ENCODE assay signal across 9 cellular contexts in genomic region chr15:65077981-65078352, GRCh38. TPM values are rescaled to one million over a fixed set of nuclear protein-coding genes. Genes with fewer than 3 reads are reported as not detected.
DNase-seq lines count a peak whose midpoint lies in the region; ATAC-seq, FAIRE-seq and TF ChIP-seq lines count a peak whose summit lies in the region.
"Had no signal": no experiment of that assay in that cellular context is flagged by ENCODE, and none has a peak within 500 bp of the region (broad histone marks: within the 10 kb centered on the region; RNA-seq: fewer than 3 reads in every experiment).

No MANE protein-coding gene starts in this region.

- POLR2A ChIA-PET in CD4-positive, alpha-beta memory T cell (lab: Charles Lee; ENCODE audit: partially characterized antibody) = no interaction called here
- POLR2A ChIA-PET in GM12878 (lab: Charles Lee) = interaction anchor here (1.0 kb wide), 1 partner anchor 11 kb away, joined by 3 read pairs; no protein-coding TSS in a partner anchor
- POLR2A ChIA-PET in Caco-2 (lab: Charles Lee) = no interaction called here

- no peak overlapping the region for H3K4me2 ChIP-seq in GM12878 (ENCODE audit: control insufficient read depth, insufficient read depth)

- peaks cover 23 to 37% of the 10 kb centered on the region in 2 donors for H3K27me3 Mint-ChIP-seq in CD4-positive, alpha-beta memory T cell
- no peaks in the 10 kb centered on the region for H3K27me3 Mint-ChIP-seq in Caco-2 (ENCODE audit: insufficient read depth, unreplicated experiment)

- no peak overlapping the region for H3K4me3 ChIP-seq in CD4-positive, alpha-beta memory T cell (ENCODE audit: low read length in 2 of 2)
- H3K4me3 ChIP-seq in GM12878 (no peak overlapping the region), Caco-2 (ENCODE audit: low read depth, low read length) (no peak overlapping the region)

- no peak overlapping the region for H2AFZ ChIP-seq in GM12878 (ENCODE audit: control insufficient read depth, low read depth, low read length)

- H3K79me2 ChIP-seq in GM12878 (ENCODE audit: control insufficient read depth, insufficient read depth, low read length) = no peaks in the 10 kb centered on the region

- no peaks in the 10 kb centered on the region for H3K9me3 ChIP-seq in CD4-positive, alpha-beta memory T cell (ENCODE audit: control insufficient read depth in 1 of 2, low read length in 2 of 2)
- H3K9me3 ChIP-seq in GM12878 (replicated peaks; ENCODE audit: control insufficient read depth, insufficient read depth, low read length) (no peaks in the 10 kb centered on the region), Caco-2 (peaks cover 4% of the 10 kb centered on the region; the same call in 1 of the 2 replicates)

- CTCF ChIA-PET in CD4-positive, alpha-beta memory T cell (lab: Charles Lee; ENCODE audit: partially characterized antibody) = interaction anchor here (0.6 to 4.0 kb wide), 6 partner anchors 9 to 781 kb away, joined by 3 to 24 read pairs (median 3); no protein-coding TSS in a partner anchor
- CTCF ChIA-PET in GM12878 (lab: Yijun Ruan, JAX) (interaction anchor here (1.1 to 2.6 kb wide), 4 partner anchors 16 to 44 kb away, joined by 3 to 17 read pairs (median 6); no protein-coding TSS in a partner anchor), Caco-2 (lab: Charles Lee) (interaction anchor here (1.6 kb wide), 1 partner anchor 12 kb away, joined by 5 read pairs; no protein-coding TSS in a partner anchor)

- no peak for TF ChIP-seq EP300 in GM12878 (IDR thresholded peaks at IDR 0.05; ENCODE audit: borderline replicate concordance in 1 of 2, control insufficient read depth in 1 of 2, low read depth in 2 of 2, low read length in 2 of 2)

- H3K36me3 ChIP-seq in CD4-positive, alpha-beta memory T cell (ENCODE audit: insufficient read depth, low read length) = no peaks in the 10 kb centered on the region
- H3K36me3 ChIP-seq in GM12878 (ENCODE audit: control insufficient read depth in 2 of 2, insufficient read depth in 2 of 2, low read length in 1 of 2) (no peaks in the 10 kb centered on the region), Caco-2 (ENCODE audit: control insufficient read depth, insufficient read depth, low read length) (no peaks in the 10 kb centered on the region)

- H3K9ac ChIP-seq in GM12878 (ENCODE audit: control insufficient read depth, insufficient read depth, low read length) = no peak overlapping the region

- H3K27ac ChIP-seq in CD4-positive, alpha-beta memory T cell (ENCODE audit: low read depth, low read length) = no peak overlapping the region
- H3K27ac ChIP-seq in GM12878 (ENCODE audit: control insufficient read depth, insufficient read depth) = no peak overlapping the region

- no peak for FAIRE-seq in GM12878 (lab: Jason Lieb, UNC)
- FAIRE-seq: colon had no signal

- H3K27me3 ChIP-seq in CD4-positive, alpha-beta memory T cell (ENCODE audit: insufficient read depth, low read length) = no peaks in the 10 kb centered on the region
- no peaks in the 10 kb centered on the region for H3K27me3 ChIP-seq in GM12878 (replicated peaks in 1 of 2; ENCODE audit: control insufficient read depth in 2 of 2, insufficient read depth in 2 of 2, low read length in 1 of 2)
- H3K27me3 ChIP-seq in Caco-2 (replicated peaks; ENCODE audit: control insufficient read depth, insufficient read depth, low read length) = no peaks in the 10 kb centered on the region

- RAD21 ChIA-PET in GM12878 (lab: Charles Lee; ENCODE audit: unreplicated experiment) = interaction anchor here (1.4 to 1.6 kb wide), 2 partner anchors 23 to 44 kb away, joined by 5 to 8 read pairs; no protein-coding TSS in a partner anchor

- H3K4me3 Mint-ChIP-seq in CD4-positive, alpha-beta memory T cell = peak overlapping the region in 3 of 8 donors; percentile 36 to 66 (median 53)
- H3K4me3 Mint-ChIP-seq in Caco-2 (ENCODE audit: unreplicated experiment) = no peak overlapping the region

- H4K20me1 ChIP-seq in GM12878 (ENCODE audit: control insufficient read depth, insufficient read depth) = peaks cover 3% of the 10 kb centered on the region; the same call in 1 of the 2 replicates

- 42% methylated on average over 12 of the region's 24 CpGs for WGBS in GM12878 (ENCODE audit: insufficient coverage, insufficient replicate concordance, low lambda C conversion rate, missing lambda C conversion rate)

- peak; percentile 63 for ATAC-seq in GM12878
- peak; percentile 86 for ATAC-seq in left colon

- TF ChIP-seq POLR2A in GM12878 (IDR thresholded peaks at IDR 0.05; ENCODE audit: low read depth, low read length) = no peak

- no peaks in the 10 kb centered on the region for H3K36me3 Mint-ChIP-seq in CD4-positive, alpha-beta memory T cell
- H3K36me3 Mint-ChIP-seq in Caco-2 (ENCODE audit: insufficient read depth, unreplicated experiment) = no peaks in the 10 kb centered on the region

- TF ChIP-seq RAD21 in GM12878 (IDR thresholded peaks at IDR 0.05; ENCODE audit: insufficient read depth, low read depth, low read length) = no peak

- DNase-seq in CD4-positive, alpha-beta memory T cell = peak in 4 of 5 donors; percentile 24 to 45 (median 38)
- DNase-seq in T follicular helper cell (ENCODE audit: low read depth) = peak; percentile 18
- DNase-seq in GM12878 (ENCODE audit: low read depth, low spot score) = no peak
- DNase-seq in left colon = peak; percentile 83 to 88
- DNase-seq in stimulated activated CD8-positive, alpha-beta memory T cell treated with anti-CD3 and anti-CD28 coated beads, Interleukin-12 subunit alpha, Interleukin-12 subunit beta, amount 100 ng/mL, for 1 hour (ENCODE audit: low read depth) = peak; percentile 14
- no peak for DNase-seq in Caco-2
- DNase-seq in GF-D8 (lab: John Stamatoyannopoulos, UW) = no peak
- DNase-seq in DMS79 (lab: John Stamatoyannopoulos, UW) = no peak

- SMC1A ChIA-PET in GM12878 (lab: Charles Lee; ENCODE audit: uncharacterized antibody, unreplicated experiment) = no interaction called here

- intact Hi-C loops in CD4-positive, alpha-beta memory T cell (cut with micrococcal nuclease) = loop anchor here (1.0 kb wide), 2 partner anchors 45 to 347 kb away; no protein-coding TSS in a partner anchor
- intact Hi-C loops in GM12878 (cut with micrococcal nuclease; ENCODE audit: unreplicated experiment) (loop anchor here (1.0 to 2.0 kb wide), 2 partner anchors 23 to 45 kb away; no protein-coding TSS in a partner anchor), left colon (cut with DNase I, micrococcal nuclease) (no loop called here), Caco-2 (cut with micrococcal nuclease; ENCODE audit: unreplicated experiment) (no loop called here)

- no peaks in the 10 kb centered on the region for H3K9me3 Mint-ChIP-seq in CD4-positive, alpha-beta memory T cell
- no peaks in the 10 kb centered on the region for H3K9me3 Mint-ChIP-seq in Caco-2 (ENCODE audit: unreplicated experiment)

- TF ChIP-seq CTCF in GM12878 (IDR thresholded peaks at IDR 0.05 in 2 of 3, conservative IDR thresholded peaks at IDR 0.05 in 1 of 3; ENCODE audit: control insufficient read depth in 2 of 3, extremely low read depth in 1 of 3, insufficient read depth in 1 of 3, low read depth in 3 of 3, low read length in 3 of 3) (peak; percentile 3 to 45 (median 43); a peak in 3 of 6 replicates), Caco-2 (IDR thresholded peaks at IDR 0.05; ENCODE audit: insufficient read depth in 1 of 2, low read depth in 1 of 2, low read length in 1 of 2, severe bottlenecking in 1 of 2, unreplicated experiment in 1 of 2) (no peak)

- BruUV-seq in GM12878 (replicated peaks; lab: Mats Ljungman, UMichigan) (no TSS peak), Caco-2 (replicated peaks; lab: Mats Ljungman, UMichigan) (no TSS peak)

- H3K4me1 Mint-ChIP-seq in CD4-positive, alpha-beta memory T cell = peaks cover 13 to 21% (median 16%) of the 10 kb centered on the region in 4 donors
- H3K4me1 Mint-ChIP-seq in Caco-2 (ENCODE audit: low read depth, unreplicated experiment) = peaks cover 14% of the 10 kb centered on the region

- peaks cover 10% of the 10 kb centered on the region for H3K4me1 ChIP-seq in CD4-positive, alpha-beta memory T cell (ENCODE audit: insufficient read depth, low read length)
- no peaks in the 10 kb centered on the region for H3K4me1 ChIP-seq in GM12878 (ENCODE audit: control insufficient read depth, insufficient read depth, low read length)
- H3K4me1 ChIP-seq in Caco-2 = peaks cover 6% of the 10 kb centered on the region

- in situ Hi-C loops in GM12878 (cut with MboI) = no loop called here

- H3K27ac Mint-ChIP-seq in CD4-positive, alpha-beta memory T cell = peak overlapping the region in 2 of 7 donors; percentile 23 to 48
- no peak overlapping the region for H3K27ac Mint-ChIP-seq in Caco-2 (ENCODE audit: unreplicated experiment)

RNA-seq across cellular contexts. Expression of gene KBTBD13, which starts 1.4 kb away (rescaled TPM):
- total RNA-seq in CD4-positive, alpha-beta memory T cell = not detected
- not detected for polyA plus RNA-seq in CD4-positive, alpha-beta memory T cell
- not detected in 2 replicates for total RNA-seq in GM12878 (2013; cell fraction: nucleolus; rRNA removed)
- total RNA-seq in GM12878 (2014; rRNA removed) (0.06 TPM in 1 of 2 replicates, not detected in the other), GM12878 (2014; rRNA removed; fragmentation: Illumina TruSeq; extraction: Trizol) (not detected in 2 replicates), GM12878 (2021) (not detected in 2 replicates), left colon (under 1 TPM in 1 of 2 donors, not detected in 1; 0.08 TPM), Caco-2 (2022) (not detected in 2 replicates)
- polyA plus RNA-seq in GM12878 (2011; ENCODE audit: low read depth) = 0.07 TPM
- polyA plus RNA-seq in GM12878 (2011; rRNA removed) (not detected in 2 replicates), GM12878 (2014; fragmentation: Illumina TruSeq; extraction: Trizol) (not detected in 2 replicates), GM12878 (2014; fragmentation: Nextera tagmentation; extraction: Ambion mirVana) (not detected), GM12878 (2014; rRNA removed) (0.04 TPM in 1 of 2 replicates, not detected in the other), GM12878 (2016; fragmentation: Nextera tagmentation; extraction: Ambion mirVana) (not detected)
- not detected in 2 replicates for polyA plus RNA-seq in GM12878 (2011; cell fraction: cytosol; rRNA removed)
- not detected in 2 replicates for polyA plus RNA-seq in GM12878 (2011; cell fraction: nucleus; rRNA removed)
- 0.09 and 0.13 TPM in 2 replicates for polyA plus RNA-seq in GM12878 (2012)
- not detected in 2 replicates for polyA minus RNA-seq in GM12878 (2011; rRNA and poly(A)+ RNA removed)
- not detected in 2 replicates for polyA minus RNA-seq in GM12878 (2011; cell fraction: cytosol; rRNA and poly(A)+ RNA removed)
- not detected in 2 replicates for polyA minus RNA-seq in GM12878 (2011; cell fraction: nucleus; rRNA and poly(A)+ RNA removed)

RNA-seq across cellular contexts. Expression of gene RASL12, which starts 10.2 kb away (rescaled TPM):
- not detected for total RNA-seq in CD4-positive, alpha-beta memory T cell
- not detected for polyA plus RNA-seq in CD4-positive, alpha-beta memory T cell
- total RNA-seq in GM12878 (2013; cell fraction: nucleolus; rRNA removed) = not detected in 2 replicates
- total RNA-seq in GM12878 (2014; rRNA removed) = 0.06 TPM in 1 of 2 replicates, not detected in the other
- not detected in 2 replicates for total RNA-seq in GM12878 (2014; rRNA removed; fragmentation: Illumina TruSeq; extraction: Trizol)
- 0.10 TPM in 1 of 2 replicates, not detected in the other for total RNA-seq in GM12878 (2021)
- polyA plus RNA-seq in GM12878 (2011; ENCODE audit: low read depth) = 0.12 TPM
- not detected in 2 replicates for polyA plus RNA-seq in GM12878 (2011; rRNA removed)
- not detected in 2 replicates for polyA plus RNA-seq in GM12878 (2011; cell fraction: cytosol; rRNA removed)
- polyA plus RNA-seq in GM12878 (2011; cell fraction: nucleus; rRNA removed) = not detected in 2 replicates
- 0.05 and 0.24 TPM in 2 replicates for polyA plus RNA-seq in GM12878 (2012)
- polyA plus RNA-seq in GM12878 (2014; fragmentation: Illumina TruSeq; extraction: Trizol) = 0.06 TPM in 1 of 2 replicates, not detected in the other
- polyA plus RNA-seq in GM12878 (2014; fragmentation: Nextera tagmentation; extraction: Ambion mirVana) = not detected
- 0.08 TPM in 1 of 2 replicates, not detected in the other for polyA plus RNA-seq in GM12878 (2014; rRNA removed)
- not detected for polyA plus RNA-seq in GM12878 (2016; fragmentation: Nextera tagmentation; extraction: Ambion mirVana)
- not detected in 2 replicates for polyA minus RNA-seq in GM12878 (2011; rRNA and poly(A)+ RNA removed)
- polyA minus RNA-seq in GM12878 (2011; cell fraction: cytosol; rRNA and poly(A)+ RNA removed) = not detected in 2 replicates
- not detected in 2 replicates for polyA minus RNA-seq in GM12878 (2011; cell fraction: nucleus; rRNA and poly(A)+ RNA removed)
- total RNA-seq in left colon = 1 to 10 TPM; 2.0 to 9.2 TPM
- total RNA-seq in Caco-2 (2022) = 6.0 and 6.4 TPM in 2 replicates

RNA-seq across cellular contexts. Expression of gene SLC51B, which starts 32.8 kb away (rescaled TPM):
- not detected for total RNA-seq in CD4-positive, alpha-beta memory T cell
- polyA plus RNA-seq in CD4-positive, alpha-beta memory T cell = not detected
- not detected in 2 replicates for total RNA-seq in GM12878 (2013; cell fraction: nucleolus; rRNA removed)
- total RNA-seq in GM12878 (2014; rRNA removed) (0.17 TPM in 1 of 2 replicates, not detected in the other), GM12878 (2014; rRNA removed; fragmentation: Illumina TruSeq; extraction: Trizol) (not detected in 2 replicates), GM12878 (2021) (not detected in 2 replicates), left colon (100 to 1,000 TPM; 104 to 127 TPM), Caco-2 (2022) (15.4 and 17.1 TPM in 2 replicates)
- not detected for polyA plus RNA-seq in GM12878 (2011; ENCODE audit: low read depth)
- polyA plus RNA-seq in GM12878 (2011; rRNA removed) (0.13 TPM in 1 of 2 replicates, not detected in the other), GM12878 (2014; fragmentation: Illumina TruSeq; extraction: Trizol) (not detected in 2 replicates), GM12878 (2014; fragmentation: Nextera tagmentation; extraction: Ambion mirVana) (under 1 TPM; 0.05 to 0.13 TPM), GM12878 (2014; rRNA removed) (not detected in 2 replicates), GM12878 (2016; fragmentation: Nextera tagmentation; extraction: Ambion mirVana) (not detected)
- 0.06 and 0.08 TPM in 2 replicates for polyA plus RNA-seq in GM12878 (2011; cell fraction: cytosol; rRNA removed)
- not detected in 2 replicates for polyA plus RNA-seq in GM12878 (2011; cell fraction: nucleus; rRNA removed)
- polyA plus RNA-seq in GM12878 (2012) = not detected in 2 replicates
- polyA minus RNA-seq in GM12878 (2011; rRNA and poly(A)+ RNA removed) = not detected in 2 replicates
- not detected in 2 replicates for polyA minus RNA-seq in GM12878 (2011; cell fraction: cytosol; rRNA and poly(A)+ RNA removed)
- not detected in 2 replicates for polyA minus RNA-seq in GM12878 (2011; cell fraction: nucleus; rRNA and poly(A)+ RNA removed)

RNA-seq across cellular contexts. Expression of gene UBAP1L, which starts 37.0 kb away (rescaled TPM):
- 10 to 100 TPM; 15.2 to 16.6 TPM for total RNA-seq in CD4-positive, alpha-beta memory T cell
- under 1 TPM in 1 of 2 donors, not detected in 1; 0.86 TPM for polyA plus RNA-seq in CD4-positive, alpha-beta memory T cell
- 21.9 TPM in 2 replicates for total RNA-seq in GM12878 (2013; cell fraction: nucleolus; rRNA removed)
- total RNA-seq in GM12878 (2014; rRNA removed) = 1.6 and 1.8 TPM in 2 replicates
- 1.3 and 1.4 TPM in 2 replicates for total RNA-seq in GM12878 (2014; rRNA removed; fragmentation: Illumina TruSeq; extraction: Trizol)
- total RNA-seq in GM12878 (2021) = 1.9 and 2.4 TPM in 2 replicates
- 0.76 TPM for polyA plus RNA-seq in GM12878 (2011; ENCODE audit: low read depth)
- 0.86 and 1.0 TPM in 2 replicates for polyA plus RNA-seq in GM12878 (2011; rRNA removed)
- 0.43 and 0.77 TPM in 2 replicates for polyA plus RNA-seq in GM12878 (2011; cell fraction: cytosol; rRNA removed)
- polyA plus RNA-seq in GM12878 (2011; cell fraction: nucleus; rRNA removed) = 6.5 and 7.5 TPM in 2 replicates
- 1.2 and 1.4 TPM in 2 replicates for polyA plus RNA-seq in GM12878 (2012)
- 0.97 and 1.2 TPM in 2 replicates for polyA plus RNA-seq in GM12878 (2014; fragmentation: Illumina TruSeq; extraction: Trizol)
- under 1 TPM; 0.03 to 0.09 TPM for polyA plus RNA-seq in GM12878 (2014; fragmentation: Nextera tagmentation; extraction: Ambion mirVana)
- polyA plus RNA-seq in GM12878 (2014; rRNA removed) = 2.6 and 3.5 TPM in 2 replicates
- under 1 TPM; 0.72 to 0.84 TPM for polyA plus RNA-seq in GM12878 (2016; fragmentation: Nextera tagmentation; extraction: Ambion mirVana)
- 2.0 and 2.8 TPM in 2 replicates for polyA minus RNA-seq in GM12878 (2011; rRNA and poly(A)+ RNA removed)
- 0.52 and 1.3 TPM in 2 replicates for polyA minus RNA-seq in GM12878 (2011; cell fraction: cytosol; rRNA and poly(A)+ RNA removed)
- polyA minus RNA-seq in GM12878 (2011; cell fraction: nucleus; rRNA and poly(A)+ RNA removed) = 2.7 and 5.7 TPM in 2 replicates
- 1 to 10 TPM; 2.3 to 3.2 TPM for total RNA-seq in left colon
- total RNA-seq in Caco-2 (2022) = 2.2 and 2.7 TPM in 2 replicates

RNA-seq across cellular contexts. Expression of gene MTFMT, which starts 48.5 kb away (rescaled TPM):
- 10 to 100 TPM; 15.2 to 18.3 TPM for total RNA-seq in CD4-positive, alpha-beta memory T cell
- 10 to 100 TPM; 19.7 to 22.6 TPM for polyA plus RNA-seq in CD4-positive, alpha-beta memory T cell
- total RNA-seq in GM12878 (2013; cell fraction: nucleolus; rRNA removed) = 19.4 and 20.0 TPM in 2 replicates
- total RNA-seq in GM12878 (2014; rRNA removed) = 17.4 and 21.1 TPM in 2 replicates
- total RNA-seq in GM12878 (2014; rRNA removed; fragmentation: Illumina TruSeq; extraction: Trizol) = 16.1 and 16.9 TPM in 2 replicates
- 16.1 and 16.7 TPM in 2 replicates for total RNA-seq in GM12878 (2021)
- 3.5 TPM for polyA plus RNA-seq in GM12878 (2011; ENCODE audit: low read depth)
- 18.1 and 21.2 TPM in 2 replicates for polyA plus RNA-seq in GM12878 (2011; rRNA removed)
- 10.9 and 12.0 TPM in 2 replicates for polyA plus RNA-seq in GM12878 (2011; cell fraction: cytosol; rRNA removed)
- polyA plus RNA-seq in GM12878 (2011; cell fraction: nucleus; rRNA removed) = 6.0 and 8.0 TPM in 2 replicates
- 8.4 and 9.9 TPM in 2 replicates for polyA plus RNA-seq in GM12878 (2012)
- 18.3 and 20.0 TPM in 2 replicates for polyA plus RNA-seq in GM12878 (2014; fragmentation: Illumina TruSeq; extraction: Trizol)
- 1 to 10 TPM; 1.7 to 3.3 TPM for polyA plus RNA-seq in GM12878 (2014; fragmentation: Nextera tagmentation; extraction: Ambion mirVana)
- 14.7 and 17.3 TPM in 2 replicates for polyA plus RNA-seq in GM12878 (2014; rRNA removed)
- polyA plus RNA-seq in GM12878 (2016; fragmentation: Nextera tagmentation; extraction: Ambion mirVana) = 10 to 100 TPM; 25.9 to 29.8 TPM
- polyA minus RNA-seq in GM12878 (2011; rRNA and poly(A)+ RNA removed) = 5.6 and 6.7 TPM in 2 replicates
- 4.9 TPM in 2 replicates for polyA minus RNA-seq in GM12878 (2011; cell fraction: cytosol; rRNA and poly(A)+ RNA removed)
- 2.9 and 8.8 TPM in 2 replicates for polyA minus RNA-seq in GM12878 (2011; cell fraction: nucleus; rRNA and poly(A)+ RNA removed)
- total RNA-seq in left colon = 10 to 100 TPM; 19.8 to 20.7 TPM
- 24.7 and 29.9 TPM in 2 replicates for total RNA-seq in Caco-2 (2022)

Comparison
In these comparisons a context has a peak if more than half of its experiments do, and no peak if none do; other contexts are left out.
1. DNase-seq: peak in CD4-positive, alpha-beta memory T cell (4 of 5), T follicular helper cell (single experiment), left colon (2 of 2) and stimulated activated CD8-positive, alpha-beta memory T cell treated with anti-CD3 and anti-CD28 coated beads, Interleukin-12 subunit alpha, Interleukin-12 subunit beta, amount 100 ng/mL, for 1 hour (single experiment); none in GM12878 (single experiment), Caco-2 (0 of 2), GF-D8 (single experiment) and DMS79 (single experiment).
2. CTCF ChIP-seq: peak in GM12878 (3 of 3); none in Caco-2 (0 of 2).
3. RNA of gene SLC51B, which starts 32.8 kb away (total RNA-seq): 104 to 127 TPM in left colon and 15.4 to 17.1 TPM in Caco-2; not detected in CD4-positive, alpha-beta memory T cell and 0.17 TPM in GM12878; every median in the first group is over 10 times any median in the second.
4. intact Hi-C loops: an anchor here in CD4-positive, alpha-beta memory T cell (1.0 kb wide) and GM12878 (1.0 to 2.0 kb wide); none called in left colon and Caco-2.